8 cellular contexts compared by ENCODE assay signal in genomic region chr18:76492669-76493212, GRCh38. TPM values are rescaled to one million over a fixed set of nuclear protein-coding genes. Genes with fewer than 3 reads are reported as not detected.
DNase-seq lines count a peak whose midpoint lies in the region; ATAC-seq and TF ChIP-seq lines count a peak whose summit lies in the region.

No MANE protein-coding gene starts in this region.

- peaks cover 33% of the 10 kb centered on the region for H3K79me2 ChIP-seq in smooth muscle cell (ENCODE audit: low read depth)

- H3K27ac ChIP-seq in smooth muscle cell (ENCODE audit: low read depth) = peak overlapping the region; percentile 84

- TF ChIP-seq CTCF in AG09309 (IDR thresholded peaks at IDR 0.05; ENCODE audit: control insufficient read depth, insufficient read depth, low read depth, low read length, missing control alignments) = no peak
- no peak for TF ChIP-seq CTCF in smooth muscle cell (IDR thresholded peaks at IDR 0.05; ENCODE audit: borderline replicate concordance, insufficient read depth, poor library complexity, severe bottlenecking)

- peak overlapping the region; percentile 86 for H2AFZ ChIP-seq in smooth muscle cell (ENCODE audit: low read depth)

- DNase-seq in AG09309 (ENCODE audit: low read depth) (peak; percentile 95), NCI-H345 (lab: John Stamatoyannopoulos, UW) (peak; percentile 99), inferior parietal cortex (ENCODE audit: extremely low spot score) (peak; percentile 94), smooth muscle cell (lab: John Stamatoyannopoulos, UW; ENCODE audit: unreplicated experiment) (peak; percentile 79)
- peak; percentile 82 for DNase-seq in activated CD4-positive, CD25-positive, alpha-beta regulatory T cell treated with anti-CD3 and anti-CD28 coated beads, Interleukin-2, amount 50 U/mL, for 16 hours (ENCODE audit: low read depth, low spot score)
- DNase-seq in central memory CD8-positive, alpha-beta T cell (ENCODE audit: low spot score in 2 of 2) = peak; percentile 80 to 91

- H3K9me3 Mint-ChIP-seq in central memory CD8-positive, alpha-beta T cell = no peaks in the 10 kb centered on the region

- peaks cover 28% of the 10 kb centered on the region for H3K4me1 ChIP-seq in smooth muscle cell (ENCODE audit: low read depth)

- peak overlapping the region; percentile 92 for H3K4me2 ChIP-seq in smooth muscle cell

- peak overlapping the region; percentile 33 for H3K27ac Mint-ChIP-seq in central memory CD8-positive, alpha-beta T cell (ENCODE audit: low read depth)

- H3K27me3 ChIP-seq in smooth muscle cell (ENCODE audit: low read depth) = no peaks in the 10 kb centered on the region

- peaks cover 30% of the 10 kb centered on the region for H3K4me1 Mint-ChIP-seq in central memory CD8-positive, alpha-beta T cell

- peak overlapping the region; percentile 72 for H3K9ac ChIP-seq in smooth muscle cell (ENCODE audit: low read depth)

- no peaks in the 10 kb centered on the region for H3K36me3 ChIP-seq in smooth muscle cell (ENCODE audit: low read depth)

- H3K4me3 Mint-ChIP-seq in central memory CD8-positive, alpha-beta T cell = peak overlapping the region; percentile 82

- peaks cover 17% of the 10 kb centered on the region for H3K36me3 Mint-ChIP-seq in central memory CD8-positive, alpha-beta T cell (ENCODE audit: insufficient read depth)

- H3F3A ChIP-seq in smooth muscle cell (ENCODE audit: low read depth) = peaks cover 28% of the 10 kb centered on the region

- H3K4me3 ChIP-seq in AG09309 (ENCODE audit: control insufficient read depth, low read depth, low read length) (peak overlapping the region; percentile 96), smooth muscle cell (peak overlapping the region; percentile 76)

- WGBS in smooth muscle cell (ENCODE audit: low lambda C conversion rate) = under 1% methylated on average over 30 of the region's 31 CpGs

- no peaks in the 10 kb centered on the region for H3K9me3 ChIP-seq in smooth muscle cell (replicated peaks; ENCODE audit: low read depth)

- H4K20me1 ChIP-seq in smooth muscle cell (ENCODE audit: low read depth) = peaks cover 49% of the 10 kb centered on the region

- ATAC-seq in GM19023 (IDR thresholded peaks at IDR 0.05; ENCODE audit: unreplicated experiment) = peak; percentile 70
- peak; percentile 64 for ATAC-seq in HG03175 (IDR thresholded peaks at IDR 0.05; ENCODE audit: unreplicated experiment)
- peak; percentile 61 for ATAC-seq in central memory CD8-positive, alpha-beta T cell (replicated peaks; ENCODE audit: extremely low read depth, poor library complexity, severe bottlenecking)

- H3K27me3 Mint-ChIP-seq in central memory CD8-positive, alpha-beta T cell = peaks cover 92% of the 10 kb centered on the region

RNA-seq across cellular contexts. Expression of gene ZNF516, which starts 2.3 kb away (rescaled TPM):
- total RNA-seq in smooth muscle cell = 24.2 and 32.3 TPM in 2 replicates
- polyA plus RNA-seq in smooth muscle cell = 14.1 and 15.6 TPM in 2 replicates

Comparison
In these comparisons a context has a peak if more than half of its experiments do, and no peak if none do; other contexts are left out.
1. Peak in every context shown above with its lines: DNase-seq, ATAC-seq, H3K4me3 ChIP-seq and H3K27ac ChIP-seq.